Comparison of ENCODE assay signal across 2 cellular contexts in genomic region chr2:30084915-30085314, GRCh38.
TF ChIP-seq lines count a peak whose summit lies in the region.

No MANE protein-coding gene starts in this region.

TF ChIP-seq in GM23338, 12 proteins besides CTCF, POLR2A, EP300 and RAD21 (continued from another document):
- no peak for TF ChIP-seq ZNF462 (CRISPR knock-in tag; IDR thresholded peaks at IDR 0.05)
- TF ChIP-seq, protein P1, sequence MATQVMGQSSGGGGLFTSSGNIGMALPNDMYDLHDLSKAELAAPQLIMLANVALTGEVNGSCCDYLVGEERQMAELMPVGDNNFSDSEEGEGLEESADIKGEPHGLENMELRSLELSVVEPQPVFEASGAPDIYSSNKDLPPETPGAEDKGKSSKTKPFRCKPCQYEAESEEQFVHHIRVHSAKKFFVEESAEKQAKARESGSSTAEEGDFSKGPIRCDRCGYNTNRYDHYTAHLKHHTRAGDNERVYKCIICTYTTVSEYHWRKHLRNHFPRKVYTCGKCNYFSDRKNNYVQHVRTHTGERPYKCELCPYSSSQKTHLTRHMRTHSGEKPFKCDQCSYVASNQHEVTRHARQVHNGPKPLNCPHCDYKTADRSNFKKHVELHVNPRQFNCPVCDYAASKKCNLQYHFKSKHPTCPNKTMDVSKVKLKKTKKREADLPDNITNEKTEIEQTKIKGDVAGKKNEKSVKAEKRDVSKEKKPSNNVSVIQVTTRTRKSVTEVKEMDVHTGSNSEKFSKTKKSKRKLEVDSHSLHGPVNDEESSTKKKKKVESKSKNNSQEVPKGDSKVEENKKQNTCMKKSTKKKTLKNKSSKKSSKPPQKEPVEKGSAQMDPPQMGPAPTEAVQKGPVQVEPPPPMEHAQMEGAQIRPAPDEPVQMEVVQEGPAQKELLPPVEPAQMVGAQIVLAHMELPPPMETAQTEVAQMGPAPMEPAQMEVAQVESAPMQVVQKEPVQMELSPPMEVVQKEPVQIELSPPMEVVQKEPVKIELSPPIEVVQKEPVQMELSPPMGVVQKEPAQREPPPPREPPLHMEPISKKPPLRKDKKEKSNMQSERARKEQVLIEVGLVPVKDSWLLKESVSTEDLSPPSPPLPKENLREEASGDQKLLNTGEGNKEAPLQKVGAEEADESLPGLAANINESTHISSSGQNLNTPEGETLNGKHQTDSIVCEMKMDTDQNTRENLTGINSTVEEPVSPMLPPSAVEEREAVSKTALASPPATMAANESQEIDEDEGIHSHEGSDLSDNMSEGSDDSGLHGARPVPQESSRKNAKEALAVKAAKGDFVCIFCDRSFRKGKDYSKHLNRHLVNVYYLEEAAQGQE (IDR thresholded peaks at IDR 0.05; ENCODE audit: unreplicated experiment): no peak
- TF ChIP-seq STAT1 (IDR thresholded peaks at IDR 0.05; ENCODE audit: unreplicated experiment): no peak
- no peak for TF ChIP-seq POLR2AphosphoS5 (IDR thresholded peaks at IDR 0.05; ENCODE audit: low read depth)
- TF ChIP-seq ZNF331 (CRISPR knock-in tag; IDR thresholded peaks at IDR 0.05; ENCODE audit: low read depth): no peak
- no peak for TF ChIP-seq NANOG (IDR thresholded peaks at IDR 0.05; ENCODE audit: borderline replicate concordance)
- TF ChIP-seq JUNB (IDR thresholded peaks at IDR 0.05; ENCODE audit: unreplicated experiment): no peak
- TF ChIP-seq EZH2phosphoT487 (IDR thresholded peaks at IDR 0.05; ENCODE audit: unreplicated experiment): no peak
- TF ChIP-seq, protein P2, sequence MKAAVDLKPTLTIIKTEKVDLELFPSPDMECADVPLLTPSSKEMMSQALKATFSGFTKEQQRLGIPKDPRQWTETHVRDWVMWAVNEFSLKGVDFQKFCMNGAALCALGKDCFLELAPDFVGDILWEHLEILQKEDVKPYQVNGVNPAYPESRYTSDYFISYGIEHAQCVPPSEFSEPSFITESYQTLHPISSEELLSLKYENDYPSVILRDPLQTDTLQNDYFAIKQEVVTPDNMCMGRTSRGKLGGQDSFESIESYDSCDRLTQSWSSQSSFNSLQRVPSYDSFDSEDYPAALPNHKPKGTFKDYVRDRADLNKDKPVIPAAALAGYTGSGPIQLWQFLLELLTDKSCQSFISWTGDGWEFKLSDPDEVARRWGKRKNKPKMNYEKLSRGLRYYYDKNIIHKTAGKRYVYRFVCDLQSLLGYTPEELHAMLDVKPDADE (IDR thresholded peaks at IDR 0.05): no peak

TF ChIP-seq in GM12878, 131 proteins besides CTCF, POLR2A, EP300 and RAD21 (continued from another document):
- TF ChIP-seq, protein P3, sequence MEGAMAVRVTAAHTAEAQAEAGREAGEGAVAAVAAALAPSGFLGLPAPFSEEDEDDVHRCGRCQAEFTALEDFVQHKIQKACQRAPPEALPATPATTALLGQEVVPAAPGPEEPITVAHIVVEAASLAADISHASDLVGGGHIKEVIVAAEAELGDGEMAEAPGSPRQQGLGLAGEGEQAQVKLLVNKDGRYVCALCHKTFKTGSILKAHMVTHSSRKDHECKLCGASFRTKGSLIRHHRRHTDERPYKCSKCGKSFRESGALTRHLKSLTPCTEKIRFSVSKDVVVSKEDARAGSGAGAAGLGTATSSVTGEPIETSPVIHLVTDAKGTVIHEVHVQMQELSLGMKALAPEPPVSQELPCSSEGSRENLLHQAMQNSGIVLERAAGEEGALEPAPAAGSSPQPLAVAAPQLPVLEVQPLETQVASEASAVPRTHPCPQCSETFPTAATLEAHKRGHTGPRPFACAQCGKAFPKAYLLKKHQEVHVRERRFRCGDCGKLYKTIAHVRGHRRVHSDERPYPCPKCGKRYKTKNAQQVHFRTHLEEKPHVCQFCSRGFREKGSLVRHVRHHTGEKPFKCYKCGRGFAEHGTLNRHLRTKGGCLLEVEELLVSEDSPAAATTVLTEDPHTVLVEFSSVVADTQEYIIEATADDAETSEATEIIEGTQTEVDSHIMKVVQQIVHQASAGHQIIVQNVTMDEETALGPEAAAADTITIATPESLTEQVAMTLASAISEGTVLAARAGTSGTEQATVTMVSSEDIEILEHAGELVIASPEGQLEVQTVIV (IDR thresholded peaks at IDR 0.05; ENCODE audit: borderline replicate concordance, partially characterized antibody): no peak
- no peak for TF ChIP-seq ETV6 (conservative IDR thresholded peaks at IDR 0.05 in 1 of 2, IDR thresholded peaks at IDR 0.05 in 1 of 2; ENCODE audit: borderline replicate concordance in 1 of 2, low read depth in 1 of 2)
- TF ChIP-seq RBBP5 (conservative IDR thresholded peaks at IDR 0.05): no peak
- TF ChIP-seq BHLHE40 (IDR thresholded peaks at IDR 0.05; ENCODE audit: borderline replicate concordance in 1 of 2, low read depth in 2 of 2, low read length in 1 of 2): no peak
- no peak for TF ChIP-seq RCOR1 (conservative IDR thresholded peaks at IDR 0.05; ENCODE audit: low read depth, low read length)
- no peak for TF ChIP-seq NFXL1 (IDR thresholded peaks at IDR 0.05; ENCODE audit: borderline replicate concordance)
- TF ChIP-seq SIN3A (IDR thresholded peaks at IDR 0.05; ENCODE audit: low read depth, low read length): no peak
- no peak for TF ChIP-seq EED (IDR thresholded peaks at IDR 0.05; ENCODE audit: low read depth)
- TF ChIP-seq STAT3 (IDR thresholded peaks at IDR 0.05; ENCODE audit: low read depth, low read length): no peak
- no peak for TF ChIP-seq FOXM1 (IDR thresholded peaks at IDR 0.05; ENCODE audit: low read depth, low read length)
- TF ChIP-seq ZBED1 (IDR thresholded peaks at IDR 0.05; ENCODE audit: borderline replicate concordance): no peak
- TF ChIP-seq HDGF (IDR thresholded peaks at IDR 0.05): no peak
- no peak for TF ChIP-seq RUNX3 (IDR thresholded peaks at IDR 0.05; ENCODE audit: low read length)
- TF ChIP-seq PML (IDR thresholded peaks at IDR 0.05; ENCODE audit: low read length): no peak
- TF ChIP-seq KDM1A (IDR thresholded peaks at IDR 0.05; ENCODE audit: borderline replicate concordance): no peak
- no peak for TF ChIP-seq NRF1 (conservative IDR thresholded peaks at IDR 0.05; ENCODE audit: low read depth, low read length)
- TF ChIP-seq KLF5 (IDR thresholded peaks at IDR 0.05; ENCODE audit: partially characterized antibody): no peak
- no peak for TF ChIP-seq CREM (IDR thresholded peaks at IDR 0.05; ENCODE audit: low read depth)
